ENCODE assay signal across 11 cellular contexts in the genomic region with DNA sequence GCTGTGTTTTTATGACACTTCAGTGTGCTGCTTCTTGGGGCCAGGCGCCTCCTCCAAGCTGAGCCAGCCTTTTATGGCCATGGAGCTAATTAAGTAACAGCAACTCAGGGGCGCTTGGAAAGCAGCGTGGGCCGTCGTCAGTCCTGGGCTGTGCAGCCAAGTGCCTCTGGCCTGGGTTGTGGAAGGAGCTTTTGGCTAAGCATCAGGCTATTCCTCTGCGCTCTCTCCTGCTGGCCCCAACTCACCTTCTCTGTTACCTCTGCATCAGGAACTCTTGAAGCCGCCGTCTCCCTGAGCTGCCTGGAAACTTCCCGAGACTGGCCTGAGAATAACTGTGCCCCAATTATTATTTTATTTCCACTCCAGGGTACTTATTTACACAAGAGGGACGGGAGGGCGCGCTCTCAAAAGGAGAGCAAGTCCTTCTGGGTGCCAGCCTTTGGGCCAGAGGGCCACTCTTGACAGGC. TPM values are rescaled to one million over a fixed set of nuclear protein-coding genes. Genes with fewer than 3 reads are reported as not detected.
DNase-seq lines count a peak whose midpoint lies in the region; ATAC-seq and TF ChIP-seq lines count a peak whose summit lies in the region.
"Had no signal": no experiment of that assay in that cellular context is flagged by ENCODE, and none has a peak within 500 bp of the region (broad histone marks: within the 10 kb centered on the region; RNA-seq: fewer than 3 reads in every experiment).

No MANE protein-coding gene starts in this region.

- H3K27ac ChIP-seq in cardiac muscle cell (peak overlapping the region; percentile 74), SJCRH30 (no peak overlapping the region)

- H3K4me1 Mint-ChIP-seq in stimulated activated memory B cell treated with anti-CD40 and anti-IgM and Interleukin-4, amounts not matched to agents 10 μg/mL and 1 μg/mL and 100 μg/mL, for 72 hours: no peaks in the 10 kb centered on the region
- H3K4me1 Mint-ChIP-seq in effector memory CD8-positive, alpha-beta T cell (ENCODE audit: low read depth in 2 of 2): peaks cover 3 to 4% of the 10 kb centered on the region in 2 donors

- H3K27ac Mint-ChIP-seq in stimulated activated memory B cell treated with anti-CD40 and anti-IgM and Interleukin-4, amounts not matched to agents 10 μg/mL and 1 μg/mL and 100 μg/mL, for 72 hours: no peak overlapping the region
- H3K27ac Mint-ChIP-seq in effector memory CD8-positive, alpha-beta T cell: no peak overlapping the region
- H3K27ac Mint-ChIP-seq: CD14-positive monocyte, T-helper 17 cell had no signal

- peak; percentile 57 for ATAC-seq in omental fat pad (ENCODE audit: low FRiP score)
- no peak for ATAC-seq in stimulated activated memory B cell treated with anti-CD40 and anti-IgM and Interleukin-4, amounts not matched to agents 10 μg/mL and 1 μg/mL and 100 μg/mL, for 72 hours
- no peak for ATAC-seq in effector memory CD8-positive, alpha-beta T cell (replicated peaks)
- ATAC-seq: T-helper 17 cell had no signal

- H3K4me3 Mint-ChIP-seq in stimulated activated memory B cell treated with anti-CD40 and anti-IgM and Interleukin-4, amounts not matched to agents 10 μg/mL and 1 μg/mL and 100 μg/mL, for 72 hours: no peak overlapping the region
- H3K4me3 Mint-ChIP-seq in effector memory CD8-positive, alpha-beta T cell: no peak overlapping the region
- H3K4me3 Mint-ChIP-seq: CD14-positive monocyte, T-helper 17 cell had no signal

- DNase-seq in Ammon's horn (ENCODE audit: low spot score) (peak; percentile 82), cardiac muscle cell (ENCODE audit: low read depth in 1 of 2, low spot score in 1 of 2) (peak; percentile 64 to 69), omental fat pad (ENCODE audit: low spot score) (no peak), NCI-H2196 (lab: John Stamatoyannopoulos, UW; ENCODE audit: unreplicated experiment) (no peak), SJCRH30 (no peak)
- no peak for DNase-seq in effector memory CD8-positive, alpha-beta T cell
- DNase-seq: activated gamma-delta T cell treated with Interleukin-2 at 50 U/mL for 16 hours, T-helper 17 cell had no signal

- no peaks in the 10 kb centered on the region for H3K9me3 ChIP-seq in cardiac muscle cell (ENCODE audit: low read depth)
- H3K9me3 ChIP-seq in SJCRH30 (replicated peaks): no peaks in the 10 kb centered on the region

- no peaks in the 10 kb centered on the region for H3K9me3 Mint-ChIP-seq in stimulated activated memory B cell treated with anti-CD40 and anti-IgM and Interleukin-4, amounts not matched to agents 10 μg/mL and 1 μg/mL and 100 μg/mL, for 72 hours
- no peaks in the 10 kb centered on the region for H3K9me3 Mint-ChIP-seq in effector memory CD8-positive, alpha-beta T cell
- H3K9me3 Mint-ChIP-seq: CD14-positive monocyte had no signal

- H3K4me3 ChIP-seq in cardiac muscle cell: no peak overlapping the region
- H3K4me3 ChIP-seq in SJCRH30: no peak overlapping the region

- peaks cover 31% of the 10 kb centered on the region for H3K27me3 Mint-ChIP-seq in stimulated activated memory B cell treated with anti-CD40 and anti-IgM and Interleukin-4, amounts not matched to agents 10 μg/mL and 1 μg/mL and 100 μg/mL, for 72 hours
- peaks cover 0 to 38% of the 10 kb centered on the region in 2 donors for H3K27me3 Mint-ChIP-seq in effector memory CD8-positive, alpha-beta T cell

- no peaks in the 10 kb centered on the region for H3K36me3 Mint-ChIP-seq in stimulated activated memory B cell treated with anti-CD40 and anti-IgM and Interleukin-4, amounts not matched to agents 10 μg/mL and 1 μg/mL and 100 μg/mL, for 72 hours
- no peaks in the 10 kb centered on the region for H3K36me3 Mint-ChIP-seq in effector memory CD8-positive, alpha-beta T cell (ENCODE audit: insufficient read depth)
- H3K36me3 Mint-ChIP-seq: CD14-positive monocyte had no signal

- H3K36me3 ChIP-seq in cardiac muscle cell (no peaks in the 10 kb centered on the region), SJCRH30 (peaks cover 6% of the 10 kb centered on the region; the same call in 1 of the 2 replicates)

- H3K27me3 ChIP-seq in cardiac muscle cell: peaks cover 76% of the 10 kb centered on the region
- H3K27me3 ChIP-seq in SJCRH30: no peaks in the 10 kb centered on the region

- H3K4me1 ChIP-seq in cardiac muscle cell (ENCODE audit: low read depth): peaks cover 15% of the 10 kb centered on the region
- H3K4me1 ChIP-seq in SJCRH30: peaks cover 17% of the 10 kb centered on the region

- TF ChIP-seq CTCF in cardiac muscle cell (IDR thresholded peaks at IDR 0.05; ENCODE audit: low read depth, low read length) (no peak), omental fat pad (IDR thresholded peaks at IDR 0.05) (no peak)

TF ChIP-seq in PFSK-1, 5 proteins besides CTCF, POLR2A, EP300 and RAD21:
- TF ChIP-seq, protein P1, sequence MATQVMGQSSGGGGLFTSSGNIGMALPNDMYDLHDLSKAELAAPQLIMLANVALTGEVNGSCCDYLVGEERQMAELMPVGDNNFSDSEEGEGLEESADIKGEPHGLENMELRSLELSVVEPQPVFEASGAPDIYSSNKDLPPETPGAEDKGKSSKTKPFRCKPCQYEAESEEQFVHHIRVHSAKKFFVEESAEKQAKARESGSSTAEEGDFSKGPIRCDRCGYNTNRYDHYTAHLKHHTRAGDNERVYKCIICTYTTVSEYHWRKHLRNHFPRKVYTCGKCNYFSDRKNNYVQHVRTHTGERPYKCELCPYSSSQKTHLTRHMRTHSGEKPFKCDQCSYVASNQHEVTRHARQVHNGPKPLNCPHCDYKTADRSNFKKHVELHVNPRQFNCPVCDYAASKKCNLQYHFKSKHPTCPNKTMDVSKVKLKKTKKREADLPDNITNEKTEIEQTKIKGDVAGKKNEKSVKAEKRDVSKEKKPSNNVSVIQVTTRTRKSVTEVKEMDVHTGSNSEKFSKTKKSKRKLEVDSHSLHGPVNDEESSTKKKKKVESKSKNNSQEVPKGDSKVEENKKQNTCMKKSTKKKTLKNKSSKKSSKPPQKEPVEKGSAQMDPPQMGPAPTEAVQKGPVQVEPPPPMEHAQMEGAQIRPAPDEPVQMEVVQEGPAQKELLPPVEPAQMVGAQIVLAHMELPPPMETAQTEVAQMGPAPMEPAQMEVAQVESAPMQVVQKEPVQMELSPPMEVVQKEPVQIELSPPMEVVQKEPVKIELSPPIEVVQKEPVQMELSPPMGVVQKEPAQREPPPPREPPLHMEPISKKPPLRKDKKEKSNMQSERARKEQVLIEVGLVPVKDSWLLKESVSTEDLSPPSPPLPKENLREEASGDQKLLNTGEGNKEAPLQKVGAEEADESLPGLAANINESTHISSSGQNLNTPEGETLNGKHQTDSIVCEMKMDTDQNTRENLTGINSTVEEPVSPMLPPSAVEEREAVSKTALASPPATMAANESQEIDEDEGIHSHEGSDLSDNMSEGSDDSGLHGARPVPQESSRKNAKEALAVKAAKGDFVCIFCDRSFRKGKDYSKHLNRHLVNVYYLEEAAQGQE (IDR thresholded peaks at IDR 0.05; ENCODE audit: insufficient read depth in 1 of 2, low read depth in 2 of 2, low read length in 2 of 2): no peak
- TF ChIP-seq TAF1 (IDR thresholded peaks at IDR 0.05; ENCODE audit: borderline replicate concordance, insufficient read depth, low read length) (no peak), POLR2AphosphoS5 (IDR thresholded peaks at IDR 0.05; ENCODE audit: low read depth, low read length) (no peak), SIN3A (IDR thresholded peaks at IDR 0.05; ENCODE audit: borderline replicate concordance, insufficient read depth, low read length) (0 out of 2 replicates have a peak, but pooled peaks have one; percentile 20), FOXP2 (optimal IDR thresholded peaks at IDR 0.05; ENCODE audit: borderline replicate concordance, extremely low read depth, extremely low read length, insufficient read depth) (no peak)

RNA-seq across cellular contexts. Expression of a gene that starts 38.7 kb away (rescaled TPM):
- polyA plus RNA-seq in PFSK-1 (2012; ENCODE audit: insufficient read length, low read depth): 8.4 TPM
- total RNA-seq in cardiac muscle cell (106 and 164 TPM in 2 replicates), omental fat pad (10 to 100 TPM in 2 of 4 donors, 1 to 10 TPM in 2; 6.3 to 41.6 (median 13.0) TPM)
- 113 and 120 TPM in 2 replicates for polyA plus RNA-seq in cardiac muscle cell
- 66.3 and 73.1 TPM in 2 replicates for total RNA-seq in SJCRH30 (2014; rRNA removed; shearing (Covaris generic))
- polyA plus RNA-seq: CD14-positive monocyte had no signal

Comparison
In these comparisons a context has a peak if more than half of its experiments do, and no peak if none do; other contexts are left out.
1. DNase-seq: peak in Ammon's horn (single experiment) and cardiac muscle cell (2 of 2); none in omental fat pad (single experiment), effector memory CD8-positive, alpha-beta T cell (0 of 3), NCI-H2196 (single experiment) and SJCRH30 (0 of 2).